In the genomic region with DNA sequence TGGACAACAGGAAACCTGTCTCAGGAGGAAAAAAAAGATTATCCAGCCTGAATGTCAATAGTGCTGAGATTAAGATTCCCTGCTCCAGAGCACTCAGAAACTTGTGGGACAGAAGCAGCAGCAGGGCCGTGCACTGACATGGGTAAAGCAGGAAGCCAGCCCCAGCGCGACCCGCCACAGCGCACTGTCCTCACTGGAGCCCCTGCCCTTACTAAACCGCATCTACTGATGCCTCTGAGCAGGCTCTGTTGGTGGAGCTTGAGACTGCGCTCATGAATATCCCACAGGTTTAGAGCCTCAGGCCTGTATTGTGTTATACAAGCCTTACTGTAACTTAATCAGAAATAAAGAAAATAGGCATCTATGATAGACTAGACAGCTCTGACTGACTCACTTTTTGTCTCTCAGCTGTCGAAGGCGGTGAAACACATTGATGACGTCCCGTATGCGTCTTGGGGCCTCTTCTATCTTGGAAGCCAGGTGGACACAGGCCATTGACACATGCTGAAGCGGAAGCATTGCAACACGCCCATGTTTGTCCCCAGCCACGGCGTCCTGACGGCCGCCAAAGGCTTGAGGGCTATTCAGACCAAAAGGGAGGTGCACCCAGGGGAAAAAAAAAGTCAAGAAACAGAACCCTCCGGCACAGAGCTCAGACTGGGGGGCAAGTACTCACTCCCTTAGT, we compare ENCODE assay signal across 9 cellular contexts. TPM values are rescaled to one million over a fixed set of nuclear protein-coding genes. Genes with fewer than 3 reads are reported as not detected.
DNase-seq lines count a peak whose midpoint lies in the region; ATAC-seq, FAIRE-seq and TF ChIP-seq lines count a peak whose summit lies in the region.
"Had no signal": no experiment of that assay in that cellular context is flagged by ENCODE, and none has a peak within 500 bp of the region (broad histone marks: within the 10 kb centered on the region; RNA-seq: fewer than 3 reads in every experiment).

No MANE protein-coding gene starts in this region.

- H3K4me1 Mint-ChIP-seq in activated naive CD4-positive, alpha-beta T cell treated with anti-CD3 and anti-CD28 coated beads, Interleukin-2, amount 50 U/mL, for 24 hours: peaks cover 38% of the 10 kb centered on the region

- no peaks in the 10 kb centered on the region for H3K9me3 ChIP-seq in cardiac muscle cell (ENCODE audit: low read depth)
- H3K9me3 ChIP-seq in kidney (ENCODE audit: control insufficient read depth in 1 of 2, low read length in 2 of 2): no peaks in the 10 kb centered on the region
- H3K9me3 ChIP-seq in transverse colon: no peaks in the 10 kb centered on the region

- H3K27ac ChIP-seq in cardiac muscle cell (peak overlapping the region; percentile 87), kidney (ENCODE audit: low read depth in 2 of 2, low read length in 2 of 2) (peak overlapping the region in 1 of 2 donors; percentile 4), transverse colon (peak overlapping the region; percentile 86 to 94 (median 89))

- no peak for TF ChIP-seq EP300 in transverse colon (IDR thresholded peaks at IDR 0.05; ENCODE audit: low read depth)

- H3K36me3 Mint-ChIP-seq in activated naive CD4-positive, alpha-beta T cell treated with anti-CD3 and anti-CD28 coated beads, Interleukin-2, amount 50 U/mL, for 24 hours: peaks cover 18% of the 10 kb centered on the region

- H3K4me3 ChIP-seq in cardiac muscle cell (peak overlapping the region; percentile 91), kidney (ENCODE audit: low read length in 2 of 2) (peak overlapping the region; percentile 86 to 95), transverse colon (peak overlapping the region; percentile 79 to 98 (median 93))

- no peaks in the 10 kb centered on the region for H3K9me3 Mint-ChIP-seq in activated naive CD4-positive, alpha-beta T cell treated with anti-CD3 and anti-CD28 coated beads, Interleukin-2, amount 50 U/mL, for 24 hours

- peak overlapping the region in 1 of 2 donors; percentile 75 for H3K9ac ChIP-seq in kidney (ENCODE audit: low read length in 2 of 2)

- ATAC-seq in Right ventricle myocardium superior (ENCODE audit: poor library complexity) (no peak), sciatic nerve (no peak)

- intact Hi-C loops in Right ventricle myocardium superior (cut with DNase I) (no loop called here), kidney (cut with DNase I) (no loop called here), transverse colon (cut with DNase I; ENCODE audit: low total_unique reads) (no loop called here), sciatic nerve (cut with DNase I) (loop anchor here (10.0 kb wide), 1 partner anchor 97 kb away; no protein-coding TSS in a partner anchor)

- peak overlapping the region; percentile 97 for H3K4me3 Mint-ChIP-seq in activated naive CD4-positive, alpha-beta T cell treated with anti-CD3 and anti-CD28 coated beads, Interleukin-2, amount 50 U/mL, for 24 hours

- 0 to 46% methylated on average over 1 to 18 of the region's 19 CpGs for WGBS in transverse colon (ENCODE audit: low coverage in 1 of 2), 2 donors

- DNase-seq in cardiac muscle cell (ENCODE audit: low read depth in 1 of 2, low spot score in 1 of 2) (peak in 1 of 2 donors; percentile 48), Right ventricle myocardium superior (no peak), kidney (peak; percentile 56), transverse colon (no peak), sciatic nerve (ENCODE audit: low spot score) (no peak), iPS-NIHi7 (ENCODE audit: extremely low spot score) (no peak)
- DNase-seq in activated CD4-positive, alpha-beta T cell treated with anti-CD3 and anti-CD28 coated beads, Interleukin-2, amount 50 U/mL, for 4 hours: no peak

- peak overlapping the region; percentile 85 for H3K27ac Mint-ChIP-seq in activated naive CD4-positive, alpha-beta T cell treated with anti-CD3 and anti-CD28 coated beads, Interleukin-2, amount 50 U/mL, for 24 hours

- no peaks in the 10 kb centered on the region for H3K27me3 ChIP-seq in cardiac muscle cell
- H3K27me3 ChIP-seq in transverse colon: no peaks in the 10 kb centered on the region

- no peak for TF ChIP-seq POLR2A in transverse colon (IDR thresholded peaks at IDR 0.05)

- H3K36me3 ChIP-seq in cardiac muscle cell (peaks cover 48% of the 10 kb centered on the region), kidney (ENCODE audit: control insufficient read depth in 1 of 2, insufficient read depth in 2 of 2, low read length in 2 of 2) (peaks cover 26 to 44% of the 10 kb centered on the region in 2 donors), transverse colon (peaks cover 0 to 30% (median 14%) of the 10 kb centered on the region in 4 donors)

- in situ Hi-C loops in transverse colon (cut with MboI; ENCODE audit: low pct_ligation_motif_present in 1 of 4, low pct_unique_long_range_greater_than_20kb in 1 of 4, low sequenced_read_pairs in 3 of 4): no loop called here

- TF ChIP-seq CTCF in cardiac muscle cell (IDR thresholded peaks at IDR 0.05; ENCODE audit: low read depth, low read length): no peak
- TF ChIP-seq CTCF in kidney (IDR thresholded peaks at IDR 0.05; ENCODE audit: borderline replicate concordance, extremely low read depth, insufficient read depth): no peak
- no peak for TF ChIP-seq CTCF in transverse colon (IDR thresholded peaks at IDR 0.05)

- no peaks in the 10 kb centered on the region for H3K27me3 Mint-ChIP-seq in activated naive CD4-positive, alpha-beta T cell treated with anti-CD3 and anti-CD28 coated beads, Interleukin-2, amount 50 U/mL, for 24 hours

- no peak for FAIRE-seq in kidney (lab: Jason Lieb, UNC)

- H3K4me1 ChIP-seq in cardiac muscle cell (ENCODE audit: low read depth): peaks cover 7% of the 10 kb centered on the region
- H3K4me1 ChIP-seq in kidney (ENCODE audit: control insufficient read depth in 1 of 2, insufficient read depth in 1 of 2, low read depth in 1 of 2, low read length in 2 of 2): peaks cover 13 to 22% of the 10 kb centered on the region in 2 donors
- peaks cover 15 to 32% (median 22%) of the 10 kb centered on the region in 4 donors for H3K4me1 ChIP-seq in transverse colon

RNA-seq across cellular contexts. Expression of a gene that starts 1.2 kb away (rescaled TPM):
- 183 and 230 TPM in 2 replicates for total RNA-seq in cardiac muscle cell
- 283 and 301 TPM in 2 replicates for polyA plus RNA-seq in cardiac muscle cell
- total RNA-seq in Right ventricle myocardium superior: 45.7 TPM
- 199 TPM for total RNA-seq in kidney
- 72.0 TPM for polyA plus RNA-seq in kidney (ENCODE audit: insufficient read depth, low read depth, low replicate concordance)
- 100 to 1,000 TPM; 169 to 657 (median 349) TPM for total RNA-seq in transverse colon
- 207 TPM for total RNA-seq in sciatic nerve

RNA-seq across cellular contexts. Expression of a gene that starts 9.1 kb away (rescaled TPM):
- total RNA-seq in cardiac muscle cell: 97.6 and 168 TPM in 2 replicates
- polyA plus RNA-seq in cardiac muscle cell: 204 and 255 TPM in 2 replicates
- total RNA-seq in Right ventricle myocardium superior: 144 TPM
- total RNA-seq in kidney: 103 TPM
- polyA plus RNA-seq in kidney (ENCODE audit: insufficient read depth, low read depth, low replicate concordance): 221 TPM
- 100 to 1,000 TPM in 1 of 4 donors, 10 to 100 TPM in 3; 40.0 to 183 (median 97.0) TPM for total RNA-seq in transverse colon
- 75.6 TPM for total RNA-seq in sciatic nerve

RNA-seq across cellular contexts. Expression of a gene that starts 23.0 kb away (rescaled TPM):
- 235 and 301 TPM in 2 replicates for total RNA-seq in cardiac muscle cell
- 252 and 305 TPM in 2 replicates for polyA plus RNA-seq in cardiac muscle cell
- total RNA-seq in Right ventricle myocardium superior: 271 TPM
- 111 TPM for total RNA-seq in kidney
- 359 TPM for polyA plus RNA-seq in kidney (ENCODE audit: insufficient read depth, low read depth, low replicate concordance)
- 100 to 1,000 TPM; 110 to 197 (median 167) TPM for total RNA-seq in transverse colon
- 58.9 TPM for total RNA-seq in sciatic nerve

RNA-seq across cellular contexts. Expression of a gene that starts 23.1 kb away (rescaled TPM):
- total RNA-seq in cardiac muscle cell: 0.49 and 0.60 TPM in 2 replicates
- 0.32 and 2.0 TPM in 2 replicates for polyA plus RNA-seq in cardiac muscle cell
- total RNA-seq in Right ventricle myocardium superior: 1.8 TPM
- total RNA-seq in kidney: 5.2 TPM
- polyA plus RNA-seq in kidney (ENCODE audit: insufficient read depth, low read depth, low replicate concordance): 7.1 TPM
- 1 to 10 TPM in 3 of 4 donors, under 1 TPM in 1; 0.80 to 4.5 (median 1.9) TPM for total RNA-seq in transverse colon
- 11.2 TPM for total RNA-seq in sciatic nerve
- total RNA-seq: glomerular endothelial cell had no signal

RNA-seq across cellular contexts. Expression of a gene that starts 37.5 kb away (rescaled TPM):
- total RNA-seq in cardiac muscle cell (31.5 and 40.4 TPM in 2 replicates), Right ventricle myocardium superior (17.1 TPM), kidney (116 TPM), transverse colon (10 to 100 TPM; 29.4 to 82.0 (median 51.6) TPM), sciatic nerve (175 TPM)
- polyA plus RNA-seq in cardiac muscle cell (31.5 and 48.1 TPM in 2 replicates), kidney (ENCODE audit: insufficient read depth, low read depth, low replicate concordance) (103 TPM)
